Comparison of ENCODE assay signal across 8 cellular contexts in the genomic region with DNA sequence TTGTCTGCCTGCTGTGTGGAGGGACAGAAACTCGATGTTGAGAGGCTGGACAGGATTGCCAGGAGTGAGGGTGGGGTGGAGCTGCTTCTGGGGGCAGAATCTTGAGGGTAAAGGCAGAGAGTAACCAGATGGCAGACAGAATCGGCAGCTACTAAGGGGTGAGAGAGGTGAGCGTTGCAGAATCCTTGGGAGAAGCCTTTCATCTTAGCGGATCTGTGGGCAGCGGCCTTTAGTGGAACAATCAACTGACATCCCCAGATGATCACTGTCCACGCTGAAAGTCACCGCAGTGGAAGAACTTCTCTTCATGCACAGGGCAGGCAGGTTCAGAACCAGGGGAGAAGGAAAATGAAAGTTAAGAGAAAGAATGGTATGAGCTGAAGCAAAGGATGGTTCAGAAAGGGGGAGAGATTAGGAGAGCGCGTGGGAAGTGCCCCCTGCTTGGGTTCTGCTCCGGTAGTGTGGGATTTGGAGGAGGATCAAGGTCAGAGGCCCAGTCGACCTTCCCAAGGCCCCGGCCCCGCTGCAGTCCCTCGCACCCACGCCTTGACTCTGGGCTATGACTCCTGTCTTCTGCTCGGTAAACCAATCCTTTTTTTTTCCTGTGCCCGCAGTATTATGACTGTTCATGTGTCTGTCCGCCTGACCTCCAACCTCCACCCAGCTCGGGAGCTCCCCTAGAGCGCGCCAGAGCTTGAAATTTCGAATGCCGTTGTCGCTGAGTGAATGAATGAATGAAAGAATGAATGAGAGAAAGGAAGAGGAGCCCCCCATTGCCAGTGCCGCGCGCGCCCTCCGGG. TPM values are rescaled to one million over a fixed set of nuclear protein-coding genes. Genes with fewer than 3 reads are reported as not detected.
DNase-seq lines count a peak whose midpoint lies in the region; ATAC-seq and FAIRE-seq lines count a peak whose summit lies in the region.

No MANE protein-coding gene starts in this region.

- H2BK15ac ChIP-seq in neuronal stem cell (ENCODE audit: low read length), result no peak overlapping the region

- FAIRE-seq in RCC 7860 (lab: Jason Lieb, UNC), result no peak

- H3K4me3 ChIP-seq in neuronal stem cell (ENCODE audit: low read length in 2 of 2), result peak overlapping the region; percentile 70 to 99

- H2AK5ac ChIP-seq in neuronal stem cell (ENCODE audit: low read depth, low read length), result no peak overlapping the region

- no peak overlapping the region for H2BK12ac ChIP-seq in neuronal stem cell (ENCODE audit: low read length)

- H3K14ac ChIP-seq in neuronal stem cell (ENCODE audit: low read length), result no peak overlapping the region

- H3K27ac ChIP-seq in neuronal stem cell (replicated peaks; ENCODE audit: low read length), result no peak overlapping the region

- H3K79me1 ChIP-seq in neuronal stem cell (ENCODE audit: low read depth, low read length), result no peaks in the 10 kb centered on the region

- no peak overlapping the region for H3K4ac ChIP-seq in neuronal stem cell (ENCODE audit: low read length)

- H3K9ac ChIP-seq in neuronal stem cell (ENCODE audit: low read depth, low read length, poor library complexity), result peak overlapping the region; percentile 90

- ATAC-seq in activated CD4-positive, CD25-positive, alpha-beta regulatory T cell treated with anti-CD3 and anti-CD28 coated beads, Interleukin-2, amount 50 U/mL, for 24 hours, result peak; percentile 48 to 69
- ATAC-seq in HG02870 (IDR thresholded peaks at IDR 0.05; ENCODE audit: unreplicated experiment) (peak; percentile 30), esophagus mucosa (peak; percentile 66)

- H3K4me1 ChIP-seq in neuronal stem cell (ENCODE audit: control insufficient read depth in 2 of 2, insufficient read depth in 1 of 2, low read depth in 1 of 2, low read length in 2 of 2), result peaks cover 13% of the 10 kb centered on the region in 2 donors

- peaks cover 0 to 2% of the 10 kb centered on the region in 2 donors for H3K9me3 ChIP-seq in neuronal stem cell (replicated peaks in 1 of 2; ENCODE audit: control insufficient read depth in 2 of 2, insufficient read depth in 1 of 2, low read depth in 1 of 2, low read length in 2 of 2)

- peak overlapping the region; percentile 53 for H3K4me2 ChIP-seq in neuronal stem cell (ENCODE audit: insufficient read depth, low read length, poor library complexity, severe bottlenecking)

- no peak for DNase-seq in activated CD4-positive, CD25-positive, alpha-beta regulatory T cell treated with anti-CD3 and anti-CD28 coated beads, Interleukin-2, amount 50 U/mL, for 72 hours
- DNase-seq in RCC 7860 (ENCODE audit: low spot score) (peak; percentile 14), neuronal stem cell (ENCODE audit: low spot score) (no peak), activated gamma-delta T cell treated with Interleukin-2 at 50 U/mL for 16 hours (no peak), UCSD-AML1 (lab: John Stamatoyannopoulos, UW; ENCODE audit: unreplicated experiment) (no peak)

- H2BK120ac ChIP-seq in neuronal stem cell (ENCODE audit: low read depth, low read length), result no peak overlapping the region

- no peaks in the 10 kb centered on the region for H3K27me3 ChIP-seq in neuronal stem cell (ENCODE audit: control insufficient read depth in 3 of 3, insufficient read depth in 3 of 3, low read depth in 1 of 3, low read length in 3 of 3)

- H4K8ac ChIP-seq in neuronal stem cell (ENCODE audit: low read depth, low read length), result no peak overlapping the region

- peaks cover 5 to 36% of the 10 kb centered on the region in 2 donors for H3K36me3 ChIP-seq in neuronal stem cell (replicated peaks in 1 of 2; ENCODE audit: control insufficient read depth in 2 of 2, insufficient read depth in 2 of 2, low read length in 2 of 2)

- H3K23ac ChIP-seq in neuronal stem cell (ENCODE audit: low read depth, low read length, poor library complexity), result peak overlapping the region; percentile 68

- H3K18ac ChIP-seq in neuronal stem cell (ENCODE audit: low read length), result peak overlapping the region; percentile 96

- no peak overlapping the region for H4K91ac ChIP-seq in neuronal stem cell (ENCODE audit: low read depth, low read length, poor library complexity)

- H2BK5ac ChIP-seq in neuronal stem cell (ENCODE audit: low read length), result no peak overlapping the region

- WGBS in neuronal stem cell (ENCODE audit: extremely low coverage in 2 of 2, insufficient read length in 2 of 2, insufficient replicate concordance in 1 of 2), 2 donors, result no CpG with 5 or more reads among the region's 29 CpGs

- peak overlapping the region; percentile 87 for H2AFZ ChIP-seq in neuronal stem cell (ENCODE audit: low read length)

RNA-seq across cellular contexts. Expression of a gene that starts 0.6 kb away (rescaled TPM):
- 35.9 TPM for total RNA-seq in esophagus mucosa
- 69.7 TPM for polyA plus RNA-seq in neuronal stem cell (2013, experiment 1 of 2)
- polyA plus RNA-seq in neuronal stem cell (2013, experiment 2 of 2), result 67.9 TPM

RNA-seq across cellular contexts. Expression of a gene that starts 31.6 kb away (rescaled TPM):
- total RNA-seq in esophagus mucosa, result 81.3 TPM
- polyA plus RNA-seq in neuronal stem cell (2013, experiment 1 of 2), result 73.6 TPM
- polyA plus RNA-seq in neuronal stem cell (2013, experiment 2 of 2), result 76.4 TPM

RNA-seq across cellular contexts. Expression of a gene that starts 51.3 kb away (rescaled TPM):
- 77.6 TPM for total RNA-seq in esophagus mucosa
- 56.1 TPM for polyA plus RNA-seq in neuronal stem cell (2013, experiment 1 of 2)
- 58.1 TPM for polyA plus RNA-seq in neuronal stem cell (2013, experiment 2 of 2)
